In the genomic region with DNA sequence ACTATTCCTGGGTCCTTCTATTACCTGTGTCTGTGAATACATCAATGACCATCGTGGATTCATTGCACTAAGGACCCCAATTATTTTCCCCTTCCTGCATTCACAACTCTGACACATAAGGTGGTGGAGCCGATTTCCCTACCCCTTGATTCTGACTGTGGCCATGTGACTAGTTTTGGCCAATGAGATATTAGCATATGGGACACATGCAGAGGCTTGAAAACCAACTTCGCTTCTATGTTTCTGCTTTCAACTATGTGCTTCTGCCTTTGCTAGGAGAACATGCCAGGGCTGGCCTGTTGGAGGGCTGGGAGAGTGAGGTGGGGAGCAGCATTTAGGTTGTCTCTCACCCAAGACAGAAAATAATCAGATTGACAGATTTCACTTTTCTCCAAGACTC, we compare ENCODE assay signal across 1 cellular context.
TF ChIP-seq lines count a peak whose summit lies in the region.

No MANE protein-coding gene starts in this region.

TF ChIP-seq in H1, 55 proteins besides CTCF, POLR2A, EP300 and RAD21 (continued from another document):
- TF ChIP-seq, protein P1, sequence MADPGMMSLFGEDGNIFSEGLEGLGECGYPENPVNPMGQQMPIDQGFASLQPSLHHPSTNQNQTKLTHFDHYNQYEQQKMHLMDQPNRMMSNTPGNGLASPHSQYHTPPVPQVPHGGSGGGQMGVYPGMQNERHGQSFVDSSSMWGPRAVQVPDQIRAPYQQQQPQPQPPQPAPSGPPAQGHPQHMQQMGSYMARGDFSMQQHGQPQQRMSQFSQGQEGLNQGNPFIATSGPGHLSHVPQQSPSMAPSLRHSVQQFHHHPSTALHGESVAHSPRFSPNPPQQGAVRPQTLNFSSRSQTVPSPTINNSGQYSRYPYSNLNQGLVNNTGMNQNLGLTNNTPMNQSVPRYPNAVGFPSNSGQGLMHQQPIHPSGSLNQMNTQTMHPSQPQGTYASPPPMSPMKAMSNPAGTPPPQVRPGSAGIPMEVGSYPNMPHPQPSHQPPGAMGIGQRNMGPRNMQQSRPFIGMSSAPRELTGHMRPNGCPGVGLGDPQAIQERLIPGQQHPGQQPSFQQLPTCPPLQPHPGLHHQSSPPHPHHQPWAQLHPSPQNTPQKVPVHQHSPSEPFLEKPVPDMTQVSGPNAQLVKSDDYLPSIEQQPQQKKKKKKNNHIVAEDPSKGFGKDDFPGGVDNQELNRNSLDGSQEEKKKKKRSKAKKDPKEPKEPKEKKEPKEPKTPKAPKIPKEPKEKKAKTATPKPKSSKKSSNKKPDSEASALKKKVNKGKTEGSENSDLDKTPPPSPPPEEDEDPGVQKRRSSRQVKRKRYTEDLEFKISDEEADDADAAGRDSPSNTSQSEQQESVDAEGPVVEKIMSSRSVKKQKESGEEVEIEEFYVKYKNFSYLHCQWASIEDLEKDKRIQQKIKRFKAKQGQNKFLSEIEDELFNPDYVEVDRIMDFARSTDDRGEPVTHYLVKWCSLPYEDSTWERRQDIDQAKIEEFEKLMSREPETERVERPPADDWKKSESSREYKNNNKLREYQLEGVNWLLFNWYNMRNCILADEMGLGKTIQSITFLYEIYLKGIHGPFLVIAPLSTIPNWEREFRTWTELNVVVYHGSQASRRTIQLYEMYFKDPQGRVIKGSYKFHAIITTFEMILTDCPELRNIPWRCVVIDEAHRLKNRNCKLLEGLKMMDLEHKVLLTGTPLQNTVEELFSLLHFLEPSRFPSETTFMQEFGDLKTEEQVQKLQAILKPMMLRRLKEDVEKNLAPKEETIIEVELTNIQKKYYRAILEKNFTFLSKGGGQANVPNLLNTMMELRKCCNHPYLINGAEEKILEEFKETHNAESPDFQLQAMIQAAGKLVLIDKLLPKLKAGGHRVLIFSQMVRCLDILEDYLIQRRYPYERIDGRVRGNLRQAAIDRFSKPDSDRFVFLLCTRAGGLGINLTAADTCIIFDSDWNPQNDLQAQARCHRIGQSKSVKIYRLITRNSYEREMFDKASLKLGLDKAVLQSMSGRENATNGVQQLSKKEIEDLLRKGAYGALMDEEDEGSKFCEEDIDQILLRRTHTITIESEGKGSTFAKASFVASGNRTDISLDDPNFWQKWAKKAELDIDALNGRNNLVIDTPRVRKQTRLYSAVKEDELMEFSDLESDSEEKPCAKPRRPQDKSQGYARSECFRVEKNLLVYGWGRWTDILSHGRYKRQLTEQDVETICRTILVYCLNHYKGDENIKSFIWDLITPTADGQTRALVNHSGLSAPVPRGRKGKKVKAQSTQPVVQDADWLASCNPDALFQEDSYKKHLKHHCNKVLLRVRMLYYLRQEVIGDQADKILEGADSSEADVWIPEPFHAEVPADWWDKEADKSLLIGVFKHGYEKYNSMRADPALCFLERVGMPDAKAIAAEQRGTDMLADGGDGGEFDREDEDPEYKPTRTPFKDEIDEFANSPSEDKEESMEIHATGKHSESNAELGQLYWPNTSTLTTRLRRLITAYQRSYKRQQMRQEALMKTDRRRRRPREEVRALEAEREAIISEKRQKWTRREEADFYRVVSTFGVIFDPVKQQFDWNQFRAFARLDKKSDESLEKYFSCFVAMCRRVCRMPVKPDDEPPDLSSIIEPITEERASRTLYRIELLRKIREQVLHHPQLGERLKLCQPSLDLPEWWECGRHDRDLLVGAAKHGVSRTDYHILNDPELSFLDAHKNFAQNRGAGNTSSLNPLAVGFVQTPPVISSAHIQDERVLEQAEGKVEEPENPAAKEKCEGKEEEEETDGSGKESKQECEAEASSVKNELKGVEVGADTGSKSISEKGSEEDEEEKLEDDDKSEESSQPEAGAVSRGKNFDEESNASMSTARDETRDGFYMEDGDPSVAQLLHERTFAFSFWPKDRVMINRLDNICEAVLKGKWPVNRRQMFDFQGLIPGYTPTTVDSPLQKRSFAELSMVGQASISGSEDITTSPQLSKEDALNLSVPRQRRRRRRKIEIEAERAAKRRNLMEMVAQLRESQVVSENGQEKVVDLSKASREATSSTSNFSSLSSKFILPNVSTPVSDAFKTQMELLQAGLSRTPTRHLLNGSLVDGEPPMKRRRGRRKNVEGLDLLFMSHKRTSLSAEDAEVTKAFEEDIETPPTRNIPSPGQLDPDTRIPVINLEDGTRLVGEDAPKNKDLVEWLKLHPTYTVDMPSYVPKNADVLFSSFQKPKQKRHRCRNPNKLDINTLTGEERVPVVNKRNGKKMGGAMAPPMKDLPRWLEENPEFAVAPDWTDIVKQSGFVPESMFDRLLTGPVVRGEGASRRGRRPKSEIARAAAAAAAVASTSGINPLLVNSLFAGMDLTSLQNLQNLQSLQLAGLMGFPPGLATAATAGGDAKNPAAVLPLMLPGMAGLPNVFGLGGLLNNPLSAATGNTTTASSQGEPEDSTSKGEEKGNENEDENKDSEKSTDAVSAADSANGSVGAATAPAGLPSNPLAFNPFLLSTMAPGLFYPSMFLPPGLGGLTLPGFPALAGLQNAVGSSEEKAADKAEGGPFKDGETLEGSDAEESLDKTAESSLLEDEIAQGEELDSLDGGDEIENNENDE (IDR thresholded peaks at IDR 0.05; ENCODE audit: insufficient replicate concordance, low read length), result no peak
- TF ChIP-seq SIRT6 (IDR thresholded peaks at IDR 0.05; ENCODE audit: low read length), result no peak
